4 cellular contexts compared by ENCODE assay signal in the genomic region with DNA sequence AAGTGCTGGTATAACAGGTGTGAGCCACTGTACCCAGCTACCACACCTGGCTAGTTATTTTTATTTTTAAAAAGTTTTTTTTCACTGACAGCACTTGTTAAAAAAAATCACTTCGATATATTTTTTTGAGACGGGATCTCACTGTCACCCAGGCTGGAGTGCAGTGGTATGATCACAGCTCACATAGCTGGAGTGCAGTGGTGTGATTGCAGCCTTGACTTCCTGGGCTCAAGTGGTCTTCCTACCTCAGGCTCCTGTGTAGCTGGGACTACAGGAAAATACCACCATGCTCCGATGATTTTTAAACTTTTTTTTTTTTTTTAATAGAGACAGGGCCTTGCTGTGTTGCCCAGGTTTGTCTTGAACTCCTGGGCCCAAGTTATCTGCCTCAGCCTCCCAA. TPM values are rescaled to one million over a fixed set of nuclear protein-coding genes. Genes with fewer than 3 reads are reported as not detected.
"Had no signal": no experiment of that assay in that cellular context is flagged by ENCODE, and none has a peak within 500 bp of the region (broad histone marks: within the 10 kb centered on the region; RNA-seq: fewer than 3 reads in every experiment).

No MANE protein-coding gene starts in this region.

- H3K4me3 ChIP-seq: GM12878 had no signal

- DNase-seq: GDM1, GF-D8 had no signal

- ATAC-seq: GM12878 had no signal

RNA-seq across cellular contexts. Expression of gene TMEM106A, which starts 27.8 kb away (rescaled TPM):
- total RNA-seq: G401 had no signal

RNA-seq across cellular contexts. Expression of gene CCDC200, which starts 44.5 kb away (rescaled TPM):
- total RNA-seq: G401, GM12878 had no signal

RNA-seq across cellular contexts. Expression of gene RNU2-1, which starts 49.9 kb away (rescaled TPM):
- total RNA-seq: G401 had no signal
